Comparison of ENCODE assay signal across 9 cellular contexts in the genomic region with DNA sequence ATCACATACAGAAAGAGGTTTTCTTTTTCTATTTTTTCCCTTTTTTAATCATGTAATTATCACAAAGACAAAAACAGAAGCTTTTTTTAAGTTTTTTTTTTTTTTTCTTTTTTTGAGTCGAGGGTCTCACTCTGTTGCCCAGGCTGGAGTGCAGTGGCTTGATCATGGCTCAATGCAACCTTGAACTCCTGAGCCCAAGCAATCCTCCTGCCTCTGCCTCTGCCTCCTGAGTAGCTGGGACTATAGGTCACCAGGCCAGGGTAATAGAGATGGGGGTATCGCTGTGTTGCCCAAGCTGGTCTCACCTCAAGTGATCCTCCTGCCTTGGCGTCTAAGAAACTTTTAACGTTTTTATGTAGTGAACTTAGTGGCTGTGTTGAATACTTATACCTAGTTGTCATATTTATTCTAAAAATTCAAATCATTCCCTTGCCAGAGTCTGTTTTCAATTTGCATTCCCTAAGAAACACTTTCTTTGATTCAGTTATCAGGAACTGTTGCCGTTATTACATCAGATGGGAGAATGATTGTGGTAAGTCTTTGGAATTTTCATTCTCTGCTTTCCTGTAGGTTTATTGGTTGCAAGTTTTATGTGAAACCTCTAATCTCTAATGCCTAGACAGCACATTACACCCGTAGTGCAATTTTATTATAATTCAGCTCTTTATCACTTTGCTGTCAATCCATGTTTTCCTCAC. TPM values are rescaled to one million over a fixed set of nuclear protein-coding genes. Genes with fewer than 3 reads are reported as not detected.
DNase-seq lines count a peak whose midpoint lies in the region; ATAC-seq and TF ChIP-seq lines count a peak whose summit lies in the region.
"Had no signal": no experiment of that assay in that cellular context is flagged by ENCODE, and none has a peak within 500 bp of the region (broad histone marks: within the 10 kb centered on the region; RNA-seq: fewer than 3 reads in every experiment).

No MANE protein-coding gene starts in this region.

- TF ChIP-seq CTCF in GM10266 (IDR thresholded peaks at IDR 0.05; ENCODE audit: control insufficient read depth, insufficient read depth, low read depth, missing control alignments): no peak

- peaks cover 17% of the 10 kb centered on the region for H3K4me1 ChIP-seq in skeletal muscle satellite cell (ENCODE audit: control insufficient read depth, insufficient read depth, low read length)

- ATAC-seq in HG02759 (IDR thresholded peaks at IDR 0.05; ENCODE audit: unreplicated experiment): no peak
- no peak for ATAC-seq in GM18867 (IDR thresholded peaks at IDR 0.05; ENCODE audit: unreplicated experiment)

- peak overlapping the region; percentile 83 for H3K4me2 ChIP-seq in skeletal muscle satellite cell (ENCODE audit: low read length)

- peak; percentile 7 for DNase-seq in H4 (ENCODE audit: low spot score)
- peak; percentile 63 for DNase-seq in SK-MEL-5 (ENCODE audit: low read depth, low spot score)
- peak; percentile 44 for DNase-seq in fibroblast of gingiva (ENCODE audit: low read depth)
- DNase-seq in kidney glomerular epithelial cell (lab: John Stamatoyannopoulos, UW): no peak
- no peak for DNase-seq in GM10266 (ENCODE audit: extremely low spot score)
- DNase-seq: NCI-H1105 had no signal

- peak overlapping the region; percentile 79 for H3K4me3 ChIP-seq in skeletal muscle satellite cell (ENCODE audit: low read length)

- in situ Hi-C loops in SK-MEL-5 (cut with HindIII; ENCODE audit: low pct_unique_long_range_greater_than_20kb, low sequenced_read_pairs): no loop called here

- peaks cover 11% of the 10 kb centered on the region for H3K36me3 ChIP-seq in skeletal muscle satellite cell (ENCODE audit: insufficient read depth, low read length)

- no peaks in the 10 kb centered on the region for H3K9me3 ChIP-seq in skeletal muscle satellite cell (replicated peaks; ENCODE audit: low read length)

- no peaks in the 10 kb centered on the region for H3K27me3 ChIP-seq in skeletal muscle satellite cell (ENCODE audit: control insufficient read depth, insufficient read depth, low read length)

- peak overlapping the region; percentile 92 for H3K9ac ChIP-seq in skeletal muscle satellite cell (ENCODE audit: low read depth, low read length)

RNA-seq across cellular contexts. Expression of gene LSM8, which starts 1.3 kb away (rescaled TPM):
- 81.7 and 111 TPM in 2 replicates for total RNA-seq in H4 (2014; rRNA removed; shearing (Covaris generic))
- 183 and 184 TPM in 2 replicates for total RNA-seq in SK-MEL-5 (2014; rRNA removed; shearing (Covaris generic))
- 140 and 141 TPM in 2 replicates for polyA plus RNA-seq in SK-MEL-5 (2015; cell fraction: cytosol; rRNA removed)
- polyA plus RNA-seq in SK-MEL-5 (2015; cell fraction: nucleus; rRNA removed): 423 and 436 TPM in 2 replicates
- total RNA-seq in skeletal muscle satellite cell (2012; rRNA removed): 23.4 and 30.4 TPM in 2 replicates

RNA-seq across cellular contexts. Expression of gene ANKRD7, which starts 39.2 kb away (rescaled TPM):
- total RNA-seq in H4 (2014; rRNA removed; shearing (Covaris generic)): 1.4 and 2.0 TPM in 2 replicates
- total RNA-seq in SK-MEL-5 (2014; rRNA removed; shearing (Covaris generic)): 8.7 and 9.6 TPM in 2 replicates
- polyA plus RNA-seq in SK-MEL-5 (2015; cell fraction: cytosol; rRNA removed): 3.1 and 3.2 TPM in 2 replicates
- 5.4 and 10.8 TPM in 2 replicates for polyA plus RNA-seq in SK-MEL-5 (2015; cell fraction: nucleus; rRNA removed)
- 0.76 and 1.5 TPM in 2 replicates for total RNA-seq in skeletal muscle satellite cell (2012; rRNA removed)

Comparison
In these comparisons a context has a peak if more than half of its experiments do, and no peak if none do; other contexts are left out.
1. DNase-seq: peak in H4 (single experiment), SK-MEL-5 (single experiment) and fibroblast of gingiva (single experiment); none in kidney glomerular epithelial cell (single experiment) and GM10266 (single experiment).